Comparison of ENCODE assay signal across 8 cellular contexts in genomic region chr14:21525995-21526671, GRCh38. TPM values are rescaled to one million over a fixed set of nuclear protein-coding genes. Genes with fewer than 3 reads are reported as not detected.
A peak's percentile ranks its signal among the peaks of the same experiment; 100 is the strongest.
DNase-seq lines count a peak whose midpoint lies in the region; ATAC-seq and TF ChIP-seq lines count a peak whose summit lies in the region.

SALL2 (minus strand) TSS chr14:21526346; CDS start chr14:21526127, 219 bp downstream.

- peak within 1 kb of the TSS in 6 of 8 donors; percentile 41 to 94 (median 79) for H3K27ac Mint-ChIP-seq in CD8-positive, alpha-beta memory T cell
- H3K27ac Mint-ChIP-seq in neural crest cell (ENCODE audit: unreplicated experiment) = peak within 1 kb of the TSS; percentile 81
- peak within 1 kb of the TSS; percentile 65 to 92 for H3K27ac Mint-ChIP-seq in stimulated activated naive CD8-positive, alpha-beta T cell treated with anti-CD3 and anti-CD28 coated beads, Interleukin-15, amount 100 ng/mL, for 72 hours

- H3K9me3 Mint-ChIP-seq in CD8-positive, alpha-beta memory T cell = no peaks in the 10 kb centered on the region
- H3K9me3 Mint-ChIP-seq in neural crest cell = no peaks in the 10 kb centered on the region
- H3K9me3 Mint-ChIP-seq in stimulated activated naive CD8-positive, alpha-beta T cell treated with anti-CD3 and anti-CD28 coated beads, Interleukin-15, amount 100 ng/mL, for 72 hours = no peaks in the 10 kb centered on the region

- H3K79me2 ChIP-seq in OCI-LY7 (ENCODE audit: insufficient read depth, low read depth, low read length) = no peaks in the 10 kb centered on the region

- H3K4me3 ChIP-seq in CD8-positive, alpha-beta memory T cell (ENCODE audit: low read length) = peak within 1 kb of the TSS; percentile 64
- peak within 1 kb of the TSS; percentile 83 for H3K4me3 ChIP-seq in OCI-LY7 (ENCODE audit: low read depth, low read length, poor library complexity, severe bottlenecking)

- peak within 1 kb of the TSS; percentile 62 for H2AFZ ChIP-seq in OCI-LY7 (ENCODE audit: low read length)

- H3K36me3 Mint-ChIP-seq in CD8-positive, alpha-beta memory T cell = no peaks in the 10 kb centered on the region
- peaks cover 29% of the 10 kb centered on the region for H3K36me3 Mint-ChIP-seq in neural crest cell (ENCODE audit: low read depth)

- H3K4me3 Mint-ChIP-seq in CD8-positive, alpha-beta memory T cell = peak within 1 kb of the TSS; percentile 74 to 94 (median 85)
- peak within 1 kb of the TSS; percentile 93 for H3K4me3 Mint-ChIP-seq in neural crest cell
- H3K4me3 Mint-ChIP-seq in stimulated activated naive CD8-positive, alpha-beta T cell treated with anti-CD3 and anti-CD28 coated beads, Interleukin-15, amount 100 ng/mL, for 72 hours = peak within 1 kb of the TSS; percentile 74 to 87

- ATAC-seq in HG02885 (IDR thresholded peaks at IDR 0.05; ENCODE audit: poor library complexity, unreplicated experiment) = peak; percentile 67
- peak; percentile 77 for ATAC-seq in stimulated activated naive CD8-positive, alpha-beta T cell treated with anti-CD3 and anti-CD28 coated beads, Interleukin-15, amount 100 ng/mL, for 72 hours
- ATAC-seq in HG03469 (IDR thresholded peaks at IDR 0.05; ENCODE audit: unreplicated experiment) = no peak

- no peaks in the 10 kb centered on the region for H3K9me2 ChIP-seq in OCI-LY7 (ENCODE audit: insufficient read depth, low read length)

- H3K36me3 ChIP-seq in CD8-positive, alpha-beta memory T cell (ENCODE audit: insufficient read depth, low read length) = no peaks in the 10 kb centered on the region
- H3K36me3 ChIP-seq in OCI-LY7 (ENCODE audit: insufficient read depth, low read length) = no peaks in the 10 kb centered on the region

- peaks cover 10 to 15% (median 14%) of the 10 kb centered on the region in 3 donors for H3K4me1 Mint-ChIP-seq in CD8-positive, alpha-beta memory T cell
- H3K4me1 Mint-ChIP-seq in neural crest cell = peaks cover 70% of the 10 kb centered on the region
- peaks cover 25% of the 10 kb centered on the region for H3K4me1 Mint-ChIP-seq in stimulated activated naive CD8-positive, alpha-beta T cell treated with anti-CD3 and anti-CD28 coated beads, Interleukin-15, amount 100 ng/mL, for 72 hours

- H3K4me2 ChIP-seq in OCI-LY7 (ENCODE audit: low read length) = peak within 1 kb of the TSS; percentile 80

- no peaks in the 10 kb centered on the region for H4K20me1 ChIP-seq in OCI-LY7 (ENCODE audit: insufficient read depth, low read length)

- no peaks in the 10 kb centered on the region for H3K9me3 ChIP-seq in CD8-positive, alpha-beta memory T cell (ENCODE audit: low read length)
- no peaks in the 10 kb centered on the region for H3K9me3 ChIP-seq in OCI-LY7 (ENCODE audit: low read length)

- POLR2A ChIA-PET in CD8-positive, alpha-beta memory T cell (lab: Charles Lee) = interaction anchor here (0.6 to 1.4 kb wide), 4 partner anchors 9 to 1760 kb away, joined by 3 to 8 read pairs (median 4); partner anchors contain the start of genes HOMEZ, METTL3 and PRMT5
- POLR2A ChIA-PET in OCI-LY7 (lab: Charles Lee) = interaction anchor here (0.6 to 3.3 kb wide), 17 partner anchors 8 to 1226 kb away, joined by 3 to 33 read pairs (median 6); partner anchors contain the start of genes CHD8 and METTL3

- H3K27me3 Mint-ChIP-seq in CD8-positive, alpha-beta memory T cell = no peaks in the 10 kb centered on the region
- H3K27me3 Mint-ChIP-seq in neural crest cell (ENCODE audit: low read depth) = no peaks in the 10 kb centered on the region
- H3K27me3 Mint-ChIP-seq in stimulated activated naive CD8-positive, alpha-beta T cell treated with anti-CD3 and anti-CD28 coated beads, Interleukin-15, amount 100 ng/mL, for 72 hours = no peaks in the 10 kb centered on the region

- peak; percentile 41 to 70 (median 57) for DNase-seq in CD8-positive, alpha-beta memory T cell
- peak; percentile 66 for DNase-seq in OCI-LY7 (ENCODE audit: low spot score)
- DNase-seq in activated gamma-delta T cell (lab: John Stamatoyannopoulos, UW) = peak; percentile 28
- peak; percentile 17 for DNase-seq in foreskin melanocyte
- DNase-seq in neural crest cell (ENCODE audit: low read depth, low spot score) = peak; percentile 76
- DNase-seq in stimulated activated naive CD8-positive, alpha-beta T cell treated with anti-CD3 and anti-CD28 coated beads, Interleukin-15, amount 100 ng/mL, for 72 hours = peak; percentile 40 to 61

- intact Hi-C loops in OCI-LY7 (cut with micrococcal nuclease; ENCODE audit: unreplicated experiment) = no loop called here

- TF ChIP-seq CTCF in OCI-LY7 (conservative IDR thresholded peaks at IDR 0.05; ENCODE audit: low read length) (no peak), neural crest cell (conservative IDR thresholded peaks at IDR 0.05) (no peak)

- BruUV-seq in OCI-LY7 (replicated peaks; lab: Mats Ljungman, UMichigan) = no TSS peak

- H3K4me1 ChIP-seq in CD8-positive, alpha-beta memory T cell (ENCODE audit: insufficient read depth, low read length) = peaks cover 11% of the 10 kb centered on the region
- peaks cover 45% of the 10 kb centered on the region for H3K4me1 ChIP-seq in OCI-LY7 (ENCODE audit: insufficient read depth, low read length, poor library complexity, severe bottlenecking)

- no peaks in the 10 kb centered on the region for H3K27me3 ChIP-seq in CD8-positive, alpha-beta memory T cell (ENCODE audit: insufficient read depth, low read length, poor library complexity, severe bottlenecking)

- H3K27ac ChIP-seq in CD8-positive, alpha-beta memory T cell (ENCODE audit: low read depth, low read length) = peak within 1 kb of the TSS; percentile 38
- H3K27ac ChIP-seq in OCI-LY7 (ENCODE audit: low read depth, low read length, poor library complexity, severe bottlenecking) = peak within 1 kb of the TSS; percentile 81

- CTCF ChIA-PET in CD8-positive, alpha-beta memory T cell (lab: Charles Lee) = interaction anchor here (0.8 to 1.8 kb wide), 7 partner anchors 9 to 1030 kb away, joined by 3 to 9 read pairs (median 4); partner anchors contain the start of genes METTL3, RAB2B and TOX4
- CTCF ChIA-PET in OCI-LY7 (lab: Charles Lee; ENCODE audit: unreplicated experiment) = interaction anchor here (0.6 to 1.4 kb wide), 9 partner anchors 12 to 1452 kb away, joined by 3 to 15 read pairs (median 6); partner anchors contain the start of gene METTL3

RNA-seq across cellular contexts. Expression of gene SALL2, which starts in this region (rescaled TPM):
- total RNA-seq in CD8-positive, alpha-beta memory T cell = 1 to 10 TPM; 2.0 to 2.6 TPM
- 1.4 TPM for polyA plus RNA-seq in CD8-positive, alpha-beta memory T cell
- total RNA-seq in OCI-LY7 (2014; rRNA removed; shearing (Covaris generic)) = 7.9 and 8.2 TPM in 2 replicates
- total RNA-seq in OCI-LY7 (2022) (12.9 and 15.9 TPM in 2 replicates), neural crest cell (160 and 164 TPM in 2 replicates)

Comparison
In these comparisons a context has a peak if more than half of its experiments do, and no peak if none do; other contexts are left out.
1. DNase-seq: peak in every context shown above with its lines; median percentile 76 in neural crest cell; 66 in OCI-LY7; 57 in CD8-positive, alpha-beta memory T cell; 50 in stimulated activated naive CD8-positive, alpha-beta T cell treated with anti-CD3 and anti-CD28 coated beads, Interleukin-15, amount 100 ng/mL, for 72 hours; 28 in activated gamma-delta T cell; 17 in foreskin melanocyte.